In genomic region chr19:33333615-33334014, GRCh38 we compare ENCODE assay signal across 2 cellular contexts.
A peak's percentile ranks its signal among the peaks of the same experiment; 100 is the strongest.
TF ChIP-seq lines count a peak whose summit lies in the region.

No MANE protein-coding gene starts in this region.

TF ChIP-seq in A549, 52 proteins besides CTCF, POLR2A, EP300 and RAD21:
- TF ChIP-seq FOSB (CRISPR knock-in tag; IDR thresholded peaks at IDR 0.05) (no peak), CHD4 (IDR thresholded peaks at IDR 0.05; ENCODE audit: borderline replicate concordance) (no peak), RNF2 (IDR thresholded peaks at IDR 0.05; ENCODE audit: borderline replicate concordance, low read depth) (no peak), SREBF2 (IDR thresholded peaks at IDR 0.05) (no peak), HES2 (IDR thresholded peaks at IDR 0.05) (no peak), HEYL (CRISPR knock-in tag; IDR thresholded peaks at IDR 0.05) (no peak), REST (IDR thresholded peaks at IDR 0.05) (no peak), KDM1A (IDR thresholded peaks at IDR 0.05; ENCODE audit: low read depth) (no peak), MAFK (IDR thresholded peaks at IDR 0.05; ENCODE audit: partially characterized antibody) (no peak), ESRRA (IDR thresholded peaks at IDR 0.05; ENCODE audit: borderline replicate concordance, low read length) (no peak), EHMT2 (IDR thresholded peaks at IDR 0.05; ENCODE audit: low read depth) (no peak), HDAC2 (IDR thresholded peaks at IDR 0.05) (no peak)

TF ChIP-seq in HepG2, 621 proteins besides CTCF, POLR2A, EP300 and RAD21:
- TF ChIP-seq SMC3 (IDR thresholded peaks at IDR 0.05; ENCODE audit: low read length) = peak; percentile 76
- TF ChIP-seq STAG1 (CRISPR knock-in tag; IDR thresholded peaks at IDR 0.05) = peak; percentile 72
- peak; percentile 25; the same call in 1 of the 2 replicates for TF ChIP-seq ZFX (CRISPR knock-in tag; IDR thresholded peaks at IDR 0.05; ENCODE audit: low read depth)
- 0 out of 2 replicates have a peak, but pooled peaks have one; percentile 15 for TF ChIP-seq ZNF644 (CRISPR knock-in tag; IDR thresholded peaks at IDR 0.05; ENCODE audit: low read depth)
- no peak for TF ChIP-seq NONO (IDR thresholded peaks at IDR 0.05)
- no peak for TF ChIP-seq NONO (CRISPR knock-in tag; conservative IDR thresholded peaks at IDR 0.05)
- TF ChIP-seq ZSCAN9 (CRISPR knock-in tag; IDR thresholded peaks at IDR 0.05; ENCODE audit: borderline replicate concordance) = no peak
- TF ChIP-seq NR2F6 (IDR thresholded peaks at IDR 0.05) = no peak
- TF ChIP-seq NR2F6 (CRISPR knock-in tag; IDR thresholded peaks at IDR 0.05) = peak; percentile 12; the same call in 1 of the 2 replicates
- TF ChIP-seq SALL1 (CRISPR knock-in tag; IDR thresholded peaks at IDR 0.05) = peak; percentile 29; the same call in 1 of the 2 replicates
